In the genomic region with DNA sequence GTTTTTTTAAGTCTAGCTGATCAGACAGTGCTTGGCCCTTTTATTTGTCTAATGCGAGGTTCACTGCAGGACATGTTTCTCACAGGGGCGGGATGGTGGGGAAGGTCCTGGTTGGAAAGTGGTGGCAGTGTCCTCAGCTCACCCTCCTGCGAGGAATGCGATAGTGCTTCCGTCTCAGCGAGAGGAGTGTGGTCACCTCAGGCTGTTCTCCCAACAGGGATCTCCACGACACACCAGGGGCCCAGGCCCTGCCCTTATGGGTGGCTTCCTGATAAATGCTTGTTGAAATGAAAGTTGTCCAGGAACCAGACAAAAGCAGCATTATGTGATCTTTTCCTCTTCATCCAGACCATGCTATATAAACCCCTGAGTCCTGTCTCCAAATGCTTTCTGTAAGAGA, we compare ENCODE assay signal across 20 cellular contexts.
DNase-seq lines count a peak whose midpoint lies in the region; ATAC-seq and TF ChIP-seq lines count a peak whose summit lies in the region.
"Had no signal": no experiment of that assay in that cellular context is flagged by ENCODE, and none has a peak within 500 bp of the region (broad histone marks: within the 10 kb centered on the region; RNA-seq: fewer than 3 reads in every experiment).

No MANE protein-coding gene starts in this region.

- peaks cover 43% of the 10 kb centered on the region for H3K4me1 Mint-ChIP-seq in nephron

- peak overlapping the region in 2 of 3 experiments; percentile 26 to 32 for H3K27ac Mint-ChIP-seq in nephron
- H3K27ac Mint-ChIP-seq: activated CD4-positive, alpha-beta T cell treated with anti-CD3 and anti-CD28 coated beads for 36 hours had no signal

- H3K4me3 ChIP-seq in esophagus squamous epithelium = no peak overlapping the region
- H3K4me3 ChIP-seq: ascending aorta, coronary artery had no signal

- H3K9me3 Mint-ChIP-seq in nephron = no peaks in the 10 kb centered on the region
- H3K9me3 Mint-ChIP-seq: immature natural killer cell had no signal

- TF ChIP-seq CTCF in nephron (IDR thresholded peaks at IDR 0.05; ENCODE audit: unreplicated experiment in 3 of 3) (no peak), esophagus squamous epithelium (IDR thresholded peaks at IDR 0.05) (no peak)

- peaks cover 54% of the 10 kb centered on the region for H3K36me3 Mint-ChIP-seq in nephron (ENCODE audit: low read depth)

- peaks cover 0 to 10% (median 0%) of the 10 kb centered on the region in 3 donors for H3K4me1 ChIP-seq in esophagus squamous epithelium
- H3K4me1 ChIP-seq: ascending aorta, Caco-2 had no signal

- WGBS in esophagus squamous epithelium, 2 donors = 93 to 96% methylated on average over 3 to 5 of the region's 7 CpGs

- H3K36me3 ChIP-seq in esophagus squamous epithelium = peaks cover 0 to 73% (median 0%) of the 10 kb centered on the region in 3 donors
- H3K36me3 ChIP-seq: ascending aorta had no signal

- no peaks in the 10 kb centered on the region for H3K9me3 ChIP-seq in esophagus squamous epithelium
- H3K9me3 ChIP-seq: ascending aorta, Caco-2 had no signal

- no peak overlapping the region for H3K27ac ChIP-seq in esophagus squamous epithelium
- H3K27ac ChIP-seq: ascending aorta, coronary artery, epithelial cell of prostate had no signal

- DNase-seq in CD1c-positive myeloid dendritic cell (ENCODE audit: extremely low spot score) (peak; percentile 4), HUDEP-2 (lab: John Stamatoyannopoulos, UW; ENCODE audit: unreplicated experiment in 76 of 76) (peak in 66 of 76 experiments; percentile 7 to 76 (median 51)), epidermal melanocyte (ENCODE audit: insufficient read length, low spot score) (peak; percentile 43), esophagus squamous epithelium (lab: John Stamatoyannopoulos, UW) (no peak), NCI-H2171 treated with DMSO at 0.1 percent for 48 hours (lab: John Stamatoyannopoulos, UW) (no peak), iPS-NIHi11 (ENCODE audit: low spot score) (no peak)
- DNase-seq: activated CD4-positive, alpha-beta T cell treated with anti-CD3 and anti-CD28 coated beads for 36 hours; activated CD8-positive, alpha-beta memory T cell treated with anti-CD3 and anti-CD28 coated beads, Interleukin-2, amount 50 U/mL, for 48 hours; Caco-2; EL; immature natural killer cell; NCI-H187; NCI-H510A treated with DMSO at 0.1 percent for 48 hours; SHP77 treated with DMSO at 0.1 percent for 48 hours had no signal

- no peaks in the 10 kb centered on the region for H3K27me3 ChIP-seq in esophagus squamous epithelium
- H3K27me3 ChIP-seq: ascending aorta had no signal

- no peak for ATAC-seq in GM21423 (IDR thresholded peaks at IDR 0.05; ENCODE audit: unreplicated experiment)
- ATAC-seq: activated CD4-positive, alpha-beta T cell treated with anti-CD3 and anti-CD28 coated beads for 36 hours; HepG2 had no signal

- TF ChIP-seq POLR2A in esophagus squamous epithelium (IDR thresholded peaks at IDR 0.05) = no peak

- no peaks in the 10 kb centered on the region for H3K27me3 Mint-ChIP-seq in nephron (ENCODE audit: low read depth)
- H3K27me3 Mint-ChIP-seq: activated CD4-positive, alpha-beta T cell treated with anti-CD3 and anti-CD28 coated beads for 36 hours had no signal

- no peak overlapping the region for H3K4me3 Mint-ChIP-seq in nephron
- H3K4me3 Mint-ChIP-seq: activated CD4-positive, alpha-beta T cell treated with anti-CD3 and anti-CD28 coated beads for 36 hours; immature natural killer cell had no signal

- intact Hi-C loops in esophagus squamous epithelium (cut with DNase I) = no loop called here

Comparison
In these comparisons a context has a peak if more than half of its experiments do, and no peak if none do; other contexts are left out.
1. DNase-seq: peak in CD1c-positive myeloid dendritic cell (single experiment), HUDEP-2 (66 of 76) and epidermal melanocyte (single experiment); none in esophagus squamous epithelium (single experiment), NCI-H2171 treated with DMSO at 0.1 percent for 48 hours (single experiment) and iPS-NIHi11 (single experiment).